Comparison of ENCODE assay signal across 12 cellular contexts in genomic region chr18:31203086-31203793, GRCh38. TPM values are rescaled to one million over a fixed set of nuclear protein-coding genes. Genes with fewer than 3 reads are reported as not detected.
DNase-seq lines count a peak whose midpoint lies in the region; ATAC-seq and TF ChIP-seq lines count a peak whose summit lies in the region.
"Had no signal": no experiment of that assay in that cellular context is flagged by ENCODE, and none has a peak within 500 bp of the region (broad histone marks: within the 10 kb centered on the region; RNA-seq: fewer than 3 reads in every experiment).

No MANE protein-coding gene starts in this region.

- no peaks in the 10 kb centered on the region for H3K9me2 ChIP-seq in GM23338 (ENCODE audit: insufficient read depth)
- no peaks in the 10 kb centered on the region for H3K9me2 ChIP-seq in PC-3 (replicated peaks; ENCODE audit: low read length)

- CTCF ChIA-PET in PC-3 (lab: Charles Lee) = interaction anchor here (0.5 kb wide), 1 partner anchor 13 kb away, joined by 9 read pairs; no protein-coding TSS in a partner anchor

- H4K91ac ChIP-seq in neuronal stem cell (ENCODE audit: low read depth, low read length, poor library complexity) = no peak overlapping the region

- H2AFZ ChIP-seq in GM23338 (peak overlapping the region; percentile 85), neuronal stem cell (ENCODE audit: low read length) (peak overlapping the region; percentile 84), PC-3 (ENCODE audit: low read length) (no peak overlapping the region)

- POLR2A ChIA-PET in PC-3 (lab: Charles Lee; ENCODE audit: unreplicated experiment) = no interaction called here

- H3K4me3 ChIP-seq in GM23338 = no peak overlapping the region
- H3K4me3 ChIP-seq in neuronal stem cell (ENCODE audit: low read length in 2 of 2) = no peak overlapping the region
- no peak overlapping the region for H3K4me3 ChIP-seq in PC-3 (ENCODE audit: low read length)

- H2BK15ac ChIP-seq in neuronal stem cell (ENCODE audit: low read length) = no peak overlapping the region

- H3K27me3 ChIP-seq in GM23338 (ENCODE audit: insufficient read depth) (no peaks in the 10 kb centered on the region), neuronal stem cell (ENCODE audit: control insufficient read depth in 3 of 3, insufficient read depth in 3 of 3, low read depth in 1 of 3, low read length in 3 of 3) (no peaks in the 10 kb centered on the region), PC-3 (ENCODE audit: low read length) (no peaks in the 10 kb centered on the region)

- no peak overlapping the region for H2BK12ac ChIP-seq in neuronal stem cell (ENCODE audit: low read length)

- peaks cover 26% of the 10 kb centered on the region for H3K4me1 ChIP-seq in GM23338 (ENCODE audit: insufficient read depth)
- H3K4me1 ChIP-seq in neuronal stem cell (ENCODE audit: control insufficient read depth in 2 of 2, insufficient read depth in 1 of 2, low read depth in 1 of 2, low read length in 2 of 2) = peaks cover 7 to 26% of the 10 kb centered on the region in 2 donors
- peaks cover 40% of the 10 kb centered on the region for H3K4me1 ChIP-seq in PC-3 (ENCODE audit: insufficient read depth, low read length)

- H3K9me3 ChIP-seq in neuronal stem cell (replicated peaks in 1 of 2; ENCODE audit: control insufficient read depth in 2 of 2, insufficient read depth in 1 of 2, low read depth in 1 of 2, low read length in 2 of 2) (no peaks in the 10 kb centered on the region), PC-3 (ENCODE audit: low read length) (no peaks in the 10 kb centered on the region)

- DNase-seq in GM23338 (ENCODE audit: low spot score) (no peak), SKM-1 (lab: John Stamatoyannopoulos, UW; ENCODE audit: unreplicated experiment) (peak; percentile 69), cardiac septum (ENCODE audit: low spot score) (peak; percentile 84), neuronal stem cell (ENCODE audit: low spot score) (no peak), NCI-H1105 (lab: John Stamatoyannopoulos, UW) (no peak), PC-3 (no peak), NCI-H2029 (lab: John Stamatoyannopoulos, UW) (no peak), NCI-H146 (lab: John Stamatoyannopoulos, UW) (no peak)
- DNase-seq: effector CD8-positive, alpha-beta T cell; NCI-H2029 treated with DMSO at 0.1 percent for 48 hours had no signal

- H3K27me3 Mint-ChIP-seq in GM23338 (ENCODE audit: insufficient read depth, low read depth, poor library complexity) = no peaks in the 10 kb centered on the region

- no peak overlapping the region for H3K14ac ChIP-seq in neuronal stem cell (ENCODE audit: low read length)

- H2AK5ac ChIP-seq in neuronal stem cell (ENCODE audit: low read depth, low read length) = no peak overlapping the region

- H3F3A ChIP-seq in GM23338 (replicated peaks; ENCODE audit: low read depth) = no peaks in the 10 kb centered on the region
- H3F3A ChIP-seq in PC-3 (ENCODE audit: low read length, unreplicated experiment) = no peaks in the 10 kb centered on the region

- no peaks in the 10 kb centered on the region for H3K9me3 Mint-ChIP-seq in GM23338

- no peak overlapping the region for H3K23ac ChIP-seq in neuronal stem cell (ENCODE audit: low read depth, low read length, poor library complexity)

- no peak overlapping the region for H4K8ac ChIP-seq in neuronal stem cell (ENCODE audit: low read depth, low read length)

- no peak overlapping the region for H2BK5ac ChIP-seq in neuronal stem cell (ENCODE audit: low read length)

- intact Hi-C loops in cardiac septum (cut with DNase I) (loop anchor here (10.0 kb wide), 1 partner anchor 108 kb away; no protein-coding TSS in a partner anchor), PC-3 (cut with micrococcal nuclease) (loop anchor here (10.0 kb wide), 2 partner anchors 188 to 202 kb away; no protein-coding TSS in a partner anchor)

- H3K9ac ChIP-seq in neuronal stem cell (ENCODE audit: low read depth, low read length, poor library complexity) (no peak overlapping the region), PC-3 (ENCODE audit: low read length) (no peak overlapping the region)

- H3K79me2 ChIP-seq in GM23338 (replicated peaks; ENCODE audit: insufficient read depth) (no peaks in the 10 kb centered on the region), PC-3 (ENCODE audit: low read length) (no peaks in the 10 kb centered on the region)

- no peak overlapping the region for H3K27ac Mint-ChIP-seq in GM23338

- H3K4me3 Mint-ChIP-seq in GM23338 = no peak overlapping the region

- H4K20me1 ChIP-seq in GM23338 (replicated peaks; ENCODE audit: insufficient read depth) = no peaks in the 10 kb centered on the region
- no peaks in the 10 kb centered on the region for H4K20me1 ChIP-seq in PC-3 (ENCODE audit: low read length)

- no TSS peak for BruUV-seq in PC-3 (replicated peaks; lab: Mats Ljungman, UMichigan)

- H3K4ac ChIP-seq in neuronal stem cell (ENCODE audit: low read length) = no peak overlapping the region

- H3K4me2 ChIP-seq in GM23338 (no peak overlapping the region), neuronal stem cell (ENCODE audit: insufficient read depth, low read length, poor library complexity, severe bottlenecking) (no peak overlapping the region), PC-3 (ENCODE audit: low read length) (no peak overlapping the region)

- H3K27ac ChIP-seq in GM23338 (ENCODE audit: low read depth) (no peak overlapping the region), neuronal stem cell (replicated peaks; ENCODE audit: low read length) (no peak overlapping the region), PC-3 (ENCODE audit: low read length) (no peak overlapping the region)

- TF ChIP-seq CTCF in GM23338 (conservative IDR thresholded peaks at IDR 0.05; ENCODE audit: low read depth in 2 of 2) = no peak
- no peak for TF ChIP-seq CTCF in PC-3 (conservative IDR thresholded peaks at IDR 0.05; ENCODE audit: low read depth, low read length)

- H2BK120ac ChIP-seq in neuronal stem cell (ENCODE audit: low read depth, low read length) = no peak overlapping the region

- H3K4me1 Mint-ChIP-seq in GM23338 = peaks cover 17% of the 10 kb centered on the region

- H3K36me3 ChIP-seq in GM23338 (ENCODE audit: insufficient read depth) = no peaks in the 10 kb centered on the region
- H3K36me3 ChIP-seq in neuronal stem cell (replicated peaks in 1 of 2; ENCODE audit: control insufficient read depth in 2 of 2, insufficient read depth in 2 of 2, low read length in 2 of 2) = no peaks in the 10 kb centered on the region
- no peaks in the 10 kb centered on the region for H3K36me3 ChIP-seq in PC-3 (ENCODE audit: low read depth, low read length)

- WGBS in neuronal stem cell (ENCODE audit: extremely low coverage in 2 of 2, insufficient read length in 2 of 2, insufficient replicate concordance in 1 of 2), 2 donors = no CpG with 5 or more reads among the region's 9 CpGs

- ATAC-seq in GM23338 (no peak), PC-3 (no peak)

- no peak overlapping the region for H3K18ac ChIP-seq in neuronal stem cell (ENCODE audit: low read length)

- no peaks in the 10 kb centered on the region for H3K79me1 ChIP-seq in neuronal stem cell (ENCODE audit: low read depth, low read length)

- H3K36me3 Mint-ChIP-seq in GM23338 (ENCODE audit: low read depth) = no peaks in the 10 kb centered on the region

RNA-seq across cellular contexts. Expression of gene DSC1, which starts 40.6 kb away (rescaled TPM):
- total RNA-seq in GM23338 (2014; rRNA removed; shearing (Covaris generic)) = not detected in 2 replicates
- polyA plus RNA-seq in GM23338 (2016; fragmentation: Nextera tagmentation; extraction: Ambion mirVana) = not detected in 2 replicates
- total RNA-seq in cardiac septum = 10.0 TPM
- not detected for polyA plus RNA-seq in neuronal stem cell (2013, experiment 1 of 2)
- not detected for polyA plus RNA-seq in neuronal stem cell (2013, experiment 2 of 2)
- total RNA-seq in PC-3 (2014; rRNA removed) = not detected in 2 replicates
- total RNA-seq: myocyte had no signal
- polyA plus RNA-seq: BJ had no signal

Comparison
In these comparisons a context has a peak if more than half of its experiments do, and no peak if none do; other contexts are left out.
1. DNase-seq: peak in SKM-1 (single experiment) and cardiac septum (single experiment); none in GM23338 (single experiment), neuronal stem cell (single experiment), NCI-H1105 (single experiment), PC-3 (single experiment), NCI-H2029 (single experiment) and NCI-H146 (single experiment).
2. RNA of gene DSC1, which starts 40.6 kb away (total RNA-seq): 10.0 TPM in cardiac septum (single experiment); not detected in GM23338 and not detected in PC-3; every median in the first group is over 10 times any median in the second.